22 cellular contexts compared by ENCODE assay signal in the genomic region with DNA sequence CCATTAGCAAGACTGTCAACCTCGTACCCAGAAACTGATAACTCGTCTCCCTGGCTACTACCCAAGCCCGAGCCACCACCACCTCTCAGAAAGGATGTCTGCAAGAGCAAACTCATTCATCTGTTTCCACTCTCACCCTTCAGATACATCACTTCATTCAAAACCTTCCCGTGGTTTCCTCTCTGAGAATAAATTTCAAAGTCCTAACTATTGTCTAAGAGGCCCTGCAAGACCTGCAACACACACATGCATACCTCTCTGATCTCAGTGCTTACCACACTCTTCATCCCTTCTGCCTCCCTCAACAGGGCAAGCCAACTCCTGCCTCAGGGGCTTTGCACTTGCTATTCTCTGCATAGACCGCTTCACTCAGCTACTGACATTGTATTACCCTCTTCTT. TPM values are rescaled to one million over a fixed set of nuclear protein-coding genes. Genes with fewer than 3 reads are reported as not detected.
DNase-seq lines count a peak whose midpoint lies in the region; ATAC-seq and TF ChIP-seq lines count a peak whose summit lies in the region.
"Had no signal": no experiment of that assay in that cellular context is flagged by ENCODE, and none has a peak within 500 bp of the region (broad histone marks: within the 10 kb centered on the region; RNA-seq: fewer than 3 reads in every experiment).

No MANE protein-coding gene starts in this region.

- H3K9me3 ChIP-seq in RWPE2 (ENCODE audit: severe bottlenecking) (no peaks in the 10 kb centered on the region), prostate gland (no peaks in the 10 kb centered on the region), breast epithelium (no peaks in the 10 kb centered on the region)
- H3K9me3 ChIP-seq: sigmoid colon, SJCRH30 had no signal

- H3K36me3 ChIP-seq in RWPE2 (ENCODE audit: low read depth) (no peaks in the 10 kb centered on the region), prostate gland (no peaks in the 10 kb centered on the region), breast epithelium (no peaks in the 10 kb centered on the region)
- H3K36me3 ChIP-seq: sigmoid colon, SJCRH30 had no signal

- TF ChIP-seq POLR2A in prostate gland (IDR thresholded peaks at IDR 0.05) (no peak), breast epithelium (IDR thresholded peaks at IDR 0.05) (no peak)

- peak; percentile 72 for ATAC-seq in GM18867 (IDR thresholded peaks at IDR 0.05; ENCODE audit: unreplicated experiment)
- peak; percentile 74 for ATAC-seq in HG02610 (IDR thresholded peaks at IDR 0.05; ENCODE audit: unreplicated experiment)
- ATAC-seq in RWPE2 (ENCODE audit: low read depth), result no peak

- 48% methylated on average over 5 of the region's 5 CpGs for WGBS in prostate gland

- TF ChIP-seq CTCF in GM12865 (IDR thresholded peaks at IDR 0.05; ENCODE audit: insufficient read depth, low read depth, low read length, missing control alignments) (no peak), RWPE2 (IDR thresholded peaks at IDR 0.05; ENCODE audit: poor library complexity, severe bottlenecking) (no peak), prostate gland (IDR thresholded peaks at IDR 0.05) (no peak), breast epithelium (IDR thresholded peaks at IDR 0.05) (no peak)

- intact Hi-C loops in prostate gland (cut with DNase I), result no loop called here
- intact Hi-C loops in breast epithelium (cut with DNase I; ENCODE audit: low total_unique reads), result no loop called here

- peak; percentile 86 for DNase-seq in GM12865 (ENCODE audit: low read depth)
- DNase-seq in RWPE2 (ENCODE audit: low spot score), result peak; percentile 15
- DNase-seq in NCI-H187 treated with DMSO at 0.1 percent for 48 hours (lab: John Stamatoyannopoulos, UW), result no peak
- DNase-seq in HT-29 (ENCODE audit: low spot score), result no peak
- no peak for DNase-seq in prostate gland (ENCODE audit: low spot score)
- no peak for DNase-seq in breast epithelium (ENCODE audit: low spot score in 2 of 2)
- DNase-seq: activated CD4-positive, alpha-beta T cell treated with anti-CD3 and anti-CD28 coated beads for 48 hours; activated naive CD8-positive, alpha-beta T cell treated with anti-CD3 and anti-CD28 coated beads for 36 hours; activated T-cell treated with anti-CD3 and anti-CD28 coated beads for 4 hours; central memory CD4-positive, alpha-beta T cell; DMS153; GOT3; NCI-H1092 treated with DMSO at 0.1 percent for 48 hours; NCI-H226; sigmoid colon; SJCRH30; stimulated activated CD4-positive, alpha-beta T cell treated with anti-CD3 and anti-CD28 coated beads, Interleukin-2, amount 100 ng/mL, for 24 hours; T1000 had no signal

- H3K27ac ChIP-seq in RWPE2 (ENCODE audit: poor library complexity, severe bottlenecking) (no peak overlapping the region), prostate gland (no peak overlapping the region), breast epithelium (no peak overlapping the region)
- H3K27ac ChIP-seq: HL-60, KMS-11, SJCRH30 had no signal

- H3K4me3 ChIP-seq in GM12865 (ENCODE audit: low read depth, low read length) (no peak overlapping the region), RWPE2 (ENCODE audit: severe bottlenecking) (no peak overlapping the region), prostate gland (no peak overlapping the region), breast epithelium (no peak overlapping the region)
- H3K4me3 ChIP-seq: sigmoid colon, SJCRH30 had no signal

- H3K27me3 ChIP-seq in RWPE2 (ENCODE audit: insufficient read depth, poor library complexity, severe bottlenecking), result no peaks in the 10 kb centered on the region
- H3K27me3 ChIP-seq in prostate gland (replicated peaks; ENCODE audit: insufficient read depth), result no peaks in the 10 kb centered on the region
- no peaks in the 10 kb centered on the region for H3K27me3 ChIP-seq in breast epithelium
- H3K27me3 ChIP-seq: sigmoid colon, SJCRH30 had no signal

- H3K4me1 ChIP-seq in RWPE2 (ENCODE audit: insufficient read depth, poor library complexity, severe bottlenecking), result peaks cover 27% of the 10 kb centered on the region
- peaks cover 4% of the 10 kb centered on the region for H3K4me1 ChIP-seq in prostate gland (replicated peaks)
- no peaks in the 10 kb centered on the region for H3K4me1 ChIP-seq in breast epithelium
- H3K4me1 ChIP-seq: SJCRH30 had no signal

RNA-seq across cellular contexts. Expression of gene PPP1R13B, which starts 40.6 kb away (rescaled TPM):
- 4.5 and 9.1 TPM in 2 replicates for total RNA-seq in HT-29 (2014; rRNA removed; shearing (Covaris generic))
- 10 to 100 TPM; 48.2 to 64.6 TPM for total RNA-seq in prostate gland
- total RNA-seq in breast epithelium, result 10 to 100 TPM in 2 of 3 donors, 1 to 10 TPM in 1; 6.4 to 21.8 (median 18.4) TPM

Comparison
In these comparisons a context has a peak if more than half of its experiments do, and no peak if none do; other contexts are left out.
1. DNase-seq: peak in GM12865 (single experiment) and RWPE2 (single experiment); none in NCI-H187 treated with DMSO at 0.1 percent for 48 hours (single experiment), HT-29 (single experiment), prostate gland (single experiment) and breast epithelium (0 of 2).